ENCODE assay signal across 9 cellular contexts in genomic region chr10:72337039-72337629, GRCh38. TPM values are rescaled to one million over a fixed set of nuclear protein-coding genes. Genes with fewer than 3 reads are reported as not detected.
DNase-seq lines count a peak whose midpoint lies in the region; ATAC-seq, FAIRE-seq and TF ChIP-seq lines count a peak whose summit lies in the region.
"Had no signal": no experiment of that assay in that cellular context is flagged by ENCODE, and none has a peak within 500 bp of the region (broad histone marks: within the 10 kb centered on the region; RNA-seq: fewer than 3 reads in every experiment).

No MANE protein-coding gene starts in this region.

- no peaks in the 10 kb centered on the region for H4K20me1 ChIP-seq in endothelial cell of umbilical vein (replicated peaks; ENCODE audit: control insufficient read depth, extremely low read depth, insufficient read depth, low read length)

- CTCF ChIA-PET in A673 (lab: Charles Lee) (interaction anchor here (0.6 to 0.9 kb wide), 8 partner anchors 13 to 730 kb away, joined by 3 to 11 read pairs (median 4); no protein-coding TSS in a partner anchor), endothelial cell of umbilical vein (lab: Charles Lee) (interaction anchor here (0.6 to 12.3 kb wide), 24 partner anchors 9 to 441 kb away, joined by 3 to 214 read pairs (median 4); partner anchors contain the start of genes ASCC1 and DDIT4)

- no peaks in the 10 kb centered on the region for H3K9me1 ChIP-seq in endothelial cell of umbilical vein (replicated peaks; ENCODE audit: control insufficient read depth, extremely low read depth, insufficient read depth, low read length)

- DNase-seq in A673 (ENCODE audit: low spot score), result peak; percentile 77
- DNase-seq in GM13976 (ENCODE audit: low spot score), result peak; percentile 68
- peak; percentile 64 for DNase-seq in NCI-H510A treated with DMSO at 0.1 percent for 48 hours (lab: John Stamatoyannopoulos, UW)
- DNase-seq in activated T-cell treated with anti-CD3 and anti-CD28 coated beads for 1 hour (ENCODE audit: low read depth), result peak; percentile 62
- peak; percentile 72 for DNase-seq in endothelial cell of umbilical vein (ENCODE audit: low read depth, low spot score)
- DNase-seq in middle frontal gyrus (ENCODE audit: extremely low spot score, low spot score), result peak; percentile 49
- DNase-seq in superior temporal gyrus (ENCODE audit: extremely low spot score), result peak; percentile 91

- H3K4me3 ChIP-seq in A673 (ENCODE audit: low read depth, low read length, poor library complexity, severe bottlenecking), result no peak overlapping the region
- H3K4me3 ChIP-seq in endothelial cell of umbilical vein (replicated peaks in 1 of 3; ENCODE audit: insufficient read depth in 1 of 3, low read depth in 1 of 3, low read length in 3 of 3), result no peak overlapping the region

- peak overlapping the region; percentile 47 for H3K27ac ChIP-seq in A673 (ENCODE audit: low read depth, low read length, poor library complexity, severe bottlenecking)
- peak overlapping the region; percentile 97 for H3K27ac ChIP-seq in endothelial cell of umbilical vein (ENCODE audit: insufficient read depth, low read depth, low read length)

- peak; percentile 87 for FAIRE-seq in endothelial cell of umbilical vein (lab: Jason Lieb, UNC)
- FAIRE-seq: islet of Langerhans had no signal

- peak overlapping the region; percentile 25 for H3K9ac ChIP-seq in endothelial cell of umbilical vein (replicated peaks; ENCODE audit: extremely low read depth, insufficient read depth, low read length)

- POLR2A ChIA-PET in A673 (lab: Charles Lee; ENCODE audit: low non-redundant PET), result no interaction called here
- POLR2A ChIA-PET in endothelial cell of umbilical vein (lab: Charles Lee), result interaction anchor here (0.9 to 1.9 kb wide), 3 partner anchors 62 to 210 kb away, joined by 3 to 4 read pairs (median 3); no protein-coding TSS in a partner anchor

- H3K36me3 ChIP-seq in A673 (ENCODE audit: insufficient read depth, low read length, poor library complexity, severe bottlenecking), result peaks cover 25% of the 10 kb centered on the region
- H3K36me3 ChIP-seq in endothelial cell of umbilical vein (ENCODE audit: control insufficient read depth in 2 of 2, extremely low read depth in 1 of 2, insufficient read depth in 2 of 2, low read length in 2 of 2), result peaks cover 6 to 21% of the 10 kb centered on the region in 2 experiments

- H3K9me3 ChIP-seq in A673 (ENCODE audit: low read depth, low read length, poor library complexity, severe bottlenecking) (no peaks in the 10 kb centered on the region), endothelial cell of umbilical vein (replicated peaks; ENCODE audit: control insufficient read depth, insufficient read depth, low read length) (no peaks in the 10 kb centered on the region)

- peaks cover 19% of the 10 kb centered on the region for H3K4me1 ChIP-seq in A673 (ENCODE audit: insufficient read depth, low read length, poor library complexity, severe bottlenecking)
- peaks cover 50% of the 10 kb centered on the region for H3K4me1 ChIP-seq in endothelial cell of umbilical vein (ENCODE audit: control insufficient read depth, extremely low read depth, insufficient read depth, low read length)

- H3K27me3 ChIP-seq in A673 (replicated peaks; ENCODE audit: insufficient read depth, low read depth, low read length, poor library complexity), result no peaks in the 10 kb centered on the region
- no peaks in the 10 kb centered on the region for H3K27me3 ChIP-seq in endothelial cell of umbilical vein (ENCODE audit: control insufficient read depth in 2 of 2, insufficient read depth in 2 of 2, low read length in 2 of 2)

- no TSS peak for BruUV-seq in A673 (replicated peaks; lab: Mats Ljungman, UMichigan)
- no TSS peak for BruUV-seq in endothelial cell of umbilical vein (replicated peaks; lab: Mats Ljungman, UMichigan)

- no peak for ATAC-seq in HG03565 (IDR thresholded peaks at IDR 0.05; ENCODE audit: unreplicated experiment)

- H3K4me2 ChIP-seq in endothelial cell of umbilical vein (ENCODE audit: insufficient read depth, low read length), result no peak overlapping the region

- TF ChIP-seq POLR2A in endothelial cell of umbilical vein (IDR thresholded peaks at IDR 0.05; ENCODE audit: low read depth, low read length), result no peak

- no peak overlapping the region for H2AFZ ChIP-seq in endothelial cell of umbilical vein (ENCODE audit: low read depth, low read length)

- intact Hi-C loops in A673 (cut with micrococcal nuclease; ENCODE audit: unreplicated experiment), result loop anchor here (2.0 to 10.0 kb wide), 3 partner anchors 380 to 1022 kb away; partner anchors contain the start of gene SLC29A3
- intact Hi-C loops in endothelial cell of umbilical vein (cut with micrococcal nuclease), result loop anchor here (1.0 to 5.0 kb wide), 3 partner anchors 165 to 289 kb away; no protein-coding TSS in a partner anchor

- peak; percentile 97 for TF ChIP-seq CTCF in A673 (conservative IDR thresholded peaks at IDR 0.05; ENCODE audit: low read depth, low read length)
- TF ChIP-seq CTCF in GM13976 (IDR thresholded peaks at IDR 0.05; ENCODE audit: borderline replicate concordance, control extremely low read depth, extremely low read depth, insufficient read depth, missing control alignments), result peak; percentile 82
- TF ChIP-seq CTCF in endothelial cell of umbilical vein (IDR thresholded peaks at IDR 0.05; ENCODE audit: extremely low read depth in 1 of 2, insufficient read depth in 1 of 2, low read depth in 1 of 2, low read length in 2 of 2), result peak; percentile 97 to 98

- dilution Hi-C loops in endothelial cell of umbilical vein (cut with MboI; ENCODE audit: extremely low pct_ligation_motif_present, low sequenced_read_pairs), result no loop called here

- in situ Hi-C loops in GM13976 (cut with MboI; ENCODE audit: low sequenced_read_pairs, unreplicated experiment), result loop anchor here (10.0 kb wide), 4 partner anchors 62 to 282 kb away; partner anchors contain the start of gene DDIT4

- no peaks in the 10 kb centered on the region for H3K79me2 ChIP-seq in endothelial cell of umbilical vein (ENCODE audit: control insufficient read depth, insufficient read depth, low read length)

TF ChIP-seq in endothelial cell of umbilical vein, 7 proteins besides CTCF, POLR2A, EP300 and RAD21:
- TF ChIP-seq FOS (IDR thresholded peaks at IDR 0.05; ENCODE audit: borderline replicate concordance, insufficient read depth, low read length), result no peak
- no peak for TF ChIP-seq JUN (IDR thresholded peaks at IDR 0.05; ENCODE audit: borderline replicate concordance, insufficient read depth, insufficient read length, low read depth)
- TF ChIP-seq EZH2 (IDR thresholded peaks at IDR 0.05; ENCODE audit: borderline replicate concordance, low read depth, low read length, severe bottlenecking), result no peak
- no peak for TF ChIP-seq GATA2 (IDR thresholded peaks at IDR 0.05; ENCODE audit: insufficient read depth, insufficient read length, low read depth, low read length)
- TF ChIP-seq MAX (IDR thresholded peaks at IDR 0.05; ENCODE audit: insufficient read depth, insufficient read length), result no peak
- no peak for TF ChIP-seq POLR2AphosphoS5 (IDR thresholded peaks at IDR 0.05; ENCODE audit: insufficient read depth, low read depth, low read length)
- no peak for TF ChIP-seq MYC (IDR thresholded peaks at IDR 0.05; ENCODE audit: low read depth, low read length)

RNA-seq across cellular contexts. Expression of gene DNAJB12, which starts 17.6 kb away (rescaled TPM):
- 29.5 and 31.2 TPM in 2 replicates for total RNA-seq in A673 (2021)
- 44.2 and 45.2 TPM in 2 replicates for total RNA-seq in endothelial cell of umbilical vein
- polyA plus RNA-seq in endothelial cell of umbilical vein, result 25.0 and 27.2 TPM in 2 replicates
- 28.7 and 29.4 TPM in 2 replicates for polyA plus RNA-seq in endothelial cell of umbilical vein (2011; cell fraction: cytosol; rRNA removed)
- 47.2 and 50.5 TPM in 2 replicates for polyA plus RNA-seq in endothelial cell of umbilical vein (2011; cell fraction: nucleus; rRNA removed)
- 23.5 and 23.7 TPM in 2 replicates for polyA plus RNA-seq in endothelial cell of umbilical vein (2012)
- polyA minus RNA-seq in endothelial cell of umbilical vein, result 25.7 and 28.2 TPM in 2 replicates
- 20.3 TPM for polyA minus RNA-seq in endothelial cell of umbilical vein (2011; cell fraction: cytosol; rRNA and poly(A)+ RNA removed)
- 30.6 and 33.3 TPM in 2 replicates for polyA minus RNA-seq in endothelial cell of umbilical vein (2011; cell fraction: nucleus; rRNA and poly(A)+ RNA removed)
